In genomic region chr11:63837027-63837688, GRCh38 we compare ENCODE assay signal across 1 cellular context.
A peak's percentile ranks its signal among the peaks of the same experiment; 100 is the strongest.
TF ChIP-seq lines count a peak whose summit lies in the region.

No MANE protein-coding gene starts in this region.

TF ChIP-seq in HepG2, 621 proteins besides CTCF, POLR2A, EP300 and RAD21 (continued from another document and continues in another):
- TF ChIP-seq ZNF784 (CRISPR knock-in tag; IDR thresholded peaks at IDR 0.05; ENCODE audit: borderline replicate concordance), result no peak
- no peak for TF ChIP-seq SIX4 (CRISPR knock-in tag; IDR thresholded peaks at IDR 0.05)
- TF ChIP-seq HOXA9 (CRISPR knock-in tag; IDR thresholded peaks at IDR 0.05; ENCODE audit: borderline replicate concordance), result no peak
- TF ChIP-seq THRA (CRISPR knock-in tag; IDR thresholded peaks at IDR 0.05; ENCODE audit: borderline replicate concordance), result no peak
- TF ChIP-seq ISX (CRISPR knock-in tag; conservative IDR thresholded peaks at IDR 0.05), result no peak
- TF ChIP-seq DZIP1 (CRISPR knock-in tag; IDR thresholded peaks at IDR 0.05), result no peak
- no peak for TF ChIP-seq STAT6 (CRISPR knock-in tag; IDR thresholded peaks at IDR 0.05; ENCODE audit: borderline replicate concordance)
- no peak for TF ChIP-seq ZNF773 (CRISPR knock-in tag; IDR thresholded peaks at IDR 0.05; ENCODE audit: borderline replicate concordance)
- peak; percentile 91 for TF ChIP-seq SSRP1 (CRISPR knock-in tag; IDR thresholded peaks at IDR 0.05)
- TF ChIP-seq U2AF1 (optimal IDR thresholded peaks at IDR 0.05; ENCODE audit: low read depth, low read length), result no peak
- no peak for TF ChIP-seq TERF1 (CRISPR knock-in tag; IDR thresholded peaks at IDR 0.05)
- TF ChIP-seq ZNF138 (CRISPR knock-in tag; IDR thresholded peaks at IDR 0.05; ENCODE audit: low read depth), result 0 out of 2 replicates have a peak, but pooled peaks have one; percentile 53
- TF ChIP-seq TEAD3 (CRISPR knock-in tag; optimal IDR thresholded peaks at IDR 0.05; ENCODE audit: borderline replicate concordance), result peak; percentile 55
- TF ChIP-seq ZNF709 (CRISPR knock-in tag; IDR thresholded peaks at IDR 0.05), result no peak
- TF ChIP-seq ZNF10 (CRISPR knock-in tag; IDR thresholded peaks at IDR 0.05; ENCODE audit: borderline replicate concordance, low read depth), result no peak
- TF ChIP-seq NFKBIZ (CRISPR knock-in tag; IDR thresholded peaks at IDR 0.05), result no peak
- TF ChIP-seq ARID5B (CRISPR knock-in tag; IDR thresholded peaks at IDR 0.05), result no peak
- TF ChIP-seq KDM5B (CRISPR knock-in tag; IDR thresholded peaks at IDR 0.05; ENCODE audit: borderline replicate concordance), result 0 out of 2 replicates have a peak, but pooled peaks have one; percentile 24
- no peak for TF ChIP-seq ZNF503 (CRISPR knock-in tag; IDR thresholded peaks at IDR 0.05)
- TF ChIP-seq ZNF512B (CRISPR knock-in tag; IDR thresholded peaks at IDR 0.05; ENCODE audit: borderline replicate concordance), result no peak
- peak; percentile 46 for TF ChIP-seq MED1 (CRISPR knock-in tag; IDR thresholded peaks at IDR 0.05)
- no peak for TF ChIP-seq ZNF737 (CRISPR knock-in tag; IDR thresholded peaks at IDR 0.05; ENCODE audit: borderline replicate concordance)
- no peak for TF ChIP-seq PPARG (CRISPR knock-in tag; conservative IDR thresholded peaks at IDR 0.05)
- TF ChIP-seq NR2C2 (CRISPR knock-in tag; IDR thresholded peaks at IDR 0.05; ENCODE audit: borderline replicate concordance), result no peak
- no peak for TF ChIP-seq ZFP91 (CRISPR knock-in tag; IDR thresholded peaks at IDR 0.05; ENCODE audit: borderline replicate concordance)
- no peak for TF ChIP-seq GABPA (IDR thresholded peaks at IDR 0.05; ENCODE audit: low read depth, low read length)
- TF ChIP-seq GABPA (CRISPR knock-in tag; IDR thresholded peaks at IDR 0.05; ENCODE audit: low read depth), result 0 out of 2 replicates have a peak, but pooled peaks have one; percentile 27
- TF ChIP-seq ZNF224 (CRISPR knock-in tag; IDR thresholded peaks at IDR 0.05), result peak; percentile 79
- TF ChIP-seq PCBP2 (optimal IDR thresholded peaks at IDR 0.05; ENCODE audit: low read depth, low read length, poor library complexity, severe bottlenecking), result no peak
- TF ChIP-seq CEBPB (IDR thresholded peaks at IDR 0.05; ENCODE audit: borderline replicate concordance, low read depth, low read length), result no peak
- no peak for TF ChIP-seq THAP9 (CRISPR knock-in tag; IDR thresholded peaks at IDR 0.05; ENCODE audit: borderline replicate concordance)
- peak; percentile 64; the same call in 1 of the 2 replicates for TF ChIP-seq SMAD3 (CRISPR knock-in tag; IDR thresholded peaks at IDR 0.05)
- no peak for TF ChIP-seq SETDB1 (CRISPR knock-in tag; IDR thresholded peaks at IDR 0.05; ENCODE audit: borderline replicate concordance)
